ENCODE assay signal across 8 cellular contexts in genomic region chr16:68356249-68356918, GRCh38. TPM values are rescaled to one million over a fixed set of nuclear protein-coding genes. Genes with fewer than 3 reads are reported as not detected.
DNase-seq lines count a peak whose midpoint lies in the region; ATAC-seq and TF ChIP-seq lines count a peak whose summit lies in the region.

No MANE protein-coding gene starts in this region.

- in situ Hi-C loops in gastrocnemius medialis (cut with MboI; ENCODE audit: low sequenced_read_pairs in 4 of 4) = no loop called here
- in situ Hi-C loops in ACHN (cut with HindIII; ENCODE audit: low pct_ligation_motif_present, low pct_unique_long_range_greater_than_20kb, low sequenced_read_pairs) = no loop called here

- H3K27ac ChIP-seq in gastrocnemius medialis = no peak overlapping the region

- H3K9me3 ChIP-seq in gastrocnemius medialis = no peaks in the 10 kb centered on the region

- TF ChIP-seq POLR2A in gastrocnemius medialis (IDR thresholded peaks at IDR 0.05) = no peak

- TF ChIP-seq CTCF in choroid plexus epithelial cell (conservative IDR thresholded peaks at IDR 0.05; ENCODE audit: low read depth, low read length) (peak; percentile 10), gastrocnemius medialis (IDR thresholded peaks at IDR 0.05 in 4 of 5, conservative IDR thresholded peaks at IDR 0.05 in 1 of 5) (no peak)

- peaks cover 0 to 79% of the 10 kb centered on the region in 2 donors for H3K36me3 ChIP-seq in gastrocnemius medialis

- no peaks in the 10 kb centered on the region for H3K27me3 ChIP-seq in gastrocnemius medialis

- peak; percentile 96 for DNase-seq in GM19238 (ENCODE audit: insufficient read length, low spot score)
- peak in 3 of 4 experiments; percentile 26 to 51 (median 36) for DNase-seq in activated CD4-positive, CD25-positive, alpha-beta regulatory T cell (lab: John Stamatoyannopoulos, UW)
- DNase-seq in choroid plexus epithelial cell (ENCODE audit: low read depth) = peak; percentile 58
- DNase-seq in stimulated activated CD8-positive, alpha-beta memory T cell treated with anti-CD3 and anti-CD28 coated beads, Interleukin-7, amount 100 ng/mL, for 24 hours (ENCODE audit: low read depth) = peak; percentile 43
- no peak for DNase-seq in NCI-H2171 (lab: John Stamatoyannopoulos, UW)
- no peak for DNase-seq in gastrocnemius medialis
- no peak for DNase-seq in ACHN

- intact Hi-C loops in gastrocnemius medialis (cut with DNase I; ENCODE audit: low total_unique reads) = no loop called here

- H3K4me3 ChIP-seq in choroid plexus epithelial cell (ENCODE audit: low read depth, low read length) = no peak overlapping the region
- H3K4me3 ChIP-seq in gastrocnemius medialis = no peak overlapping the region

- ATAC-seq in HG03108 (IDR thresholded peaks at IDR 0.05; ENCODE audit: unreplicated experiment) = peak; percentile 84
- ATAC-seq in gastrocnemius medialis = no peak

- H3K4me1 ChIP-seq in gastrocnemius medialis = no peaks in the 10 kb centered on the region

RNA-seq across cellular contexts. Expression of gene PRMT7, which starts 45.6 kb away (rescaled TPM):
- total RNA-seq in gastrocnemius medialis = 10 to 100 TPM; 22.2 to 41.0 (median 32.8) TPM

RNA-seq across cellular contexts. Expression of gene SLC7A6OS, which starts 45.6 kb away (rescaled TPM):
- 1 to 10 TPM; 5.0 to 8.8 (median 7.3) TPM for total RNA-seq in gastrocnemius medialis

Comparison
In these comparisons a context has a peak if more than half of its experiments do, and no peak if none do; other contexts are left out.
1. DNase-seq: peak in GM19238 (single experiment), activated CD4-positive, CD25-positive, alpha-beta regulatory T cell (3 of 4), choroid plexus epithelial cell (single experiment) and stimulated activated CD8-positive, alpha-beta memory T cell treated with anti-CD3 and anti-CD28 coated beads, Interleukin-7, amount 100 ng/mL, for 24 hours (single experiment); none in NCI-H2171 (single experiment), gastrocnemius medialis (0 of 2) and ACHN (single experiment).